Comparison of ENCODE assay signal across 9 cellular contexts in genomic region chr4:139763668-139764067, GRCh38.
DNase-seq lines count a peak whose midpoint lies in the region; ATAC-seq and TF ChIP-seq lines count a peak whose summit lies in the region.
"Had no signal": no experiment of that assay in that cellular context is flagged by ENCODE, and none has a peak within 500 bp of the region (broad histone marks: within the 10 kb centered on the region; RNA-seq: fewer than 3 reads in every experiment).

No MANE protein-coding gene starts in this region.

- peak overlapping the region in 3 of 5 experiments; percentile 83 to 90 (median 89) for H3K27ac Mint-ChIP-seq in brain

- no peaks in the 10 kb centered on the region for H3K9me3 ChIP-seq in upper lobe of right lung

- no peak for TF ChIP-seq CTCF in brain (conservative IDR thresholded peaks at IDR 0.05)
- no peak for TF ChIP-seq CTCF in upper lobe of right lung (IDR thresholded peaks at IDR 0.05)

- intact Hi-C loops in upper lobe of right lung (cut with DNase I), result no loop called here

- H3K4me3 Mint-ChIP-seq in brain, result no peak overlapping the region

- H3K36me3 Mint-ChIP-seq in brain, result no peaks in the 10 kb centered on the region

- ATAC-seq in upper lobe of right lung, result peak; percentile 80

- no peaks in the 10 kb centered on the region for H3K9me3 Mint-ChIP-seq in brain

- H3K27me3 Mint-ChIP-seq in brain, result no peaks in the 10 kb centered on the region

- H3K36me3 ChIP-seq in upper lobe of right lung, result no peaks in the 10 kb centered on the region

- no peaks in the 10 kb centered on the region for H3K27me3 ChIP-seq in upper lobe of right lung

- peaks cover 46% of the 10 kb centered on the region for H3K4me1 ChIP-seq in upper lobe of right lung

- peaks cover 45% of the 10 kb centered on the region for H3K4me1 Mint-ChIP-seq in brain

- H3K4me3 ChIP-seq in upper lobe of right lung, result peak overlapping the region; percentile 23

- peak; percentile 10 for DNase-seq in NCI-H345 (lab: John Stamatoyannopoulos, UW)
- no peak for DNase-seq in NCI-H345 treated with DMSO at 0.1 percent for 48 hours (lab: John Stamatoyannopoulos, UW; ENCODE audit: unreplicated experiment)
- DNase-seq in medulla oblongata (ENCODE audit: extremely low spot score), result peak; percentile 39
- no peak for DNase-seq in upper lobe of right lung
- DNase-seq in activated CD4-positive, alpha-beta T cell treated with anti-CD3 and anti-CD28 coated beads, Interleukin-2, amount 50 U/mL, for 48 hours, result no peak
- no peak for DNase-seq in mucosa of gallbladder (ENCODE audit: low spot score)
- no peak for DNase-seq in NCI-H748 treated with DMSO at 0.1 percent for 48 hours (lab: John Stamatoyannopoulos, UW)
- DNase-seq: NCI-H1436 had no signal

- H3K27ac ChIP-seq in upper lobe of right lung, result peak overlapping the region; percentile 67

Comparison
In these comparisons a context has a peak if more than half of its experiments do, and no peak if none do; other contexts are left out.
1. DNase-seq: peak in NCI-H345 (single experiment) and medulla oblongata (single experiment); none in NCI-H345 treated with DMSO at 0.1 percent for 48 hours (single experiment), upper lobe of right lung (single experiment), activated CD4-positive, alpha-beta T cell treated with anti-CD3 and anti-CD28 coated beads, Interleukin-2, amount 50 U/mL, for 48 hours (0 of 2), mucosa of gallbladder (single experiment) and NCI-H748 treated with DMSO at 0.1 percent for 48 hours (single experiment).